In the genomic region with DNA sequence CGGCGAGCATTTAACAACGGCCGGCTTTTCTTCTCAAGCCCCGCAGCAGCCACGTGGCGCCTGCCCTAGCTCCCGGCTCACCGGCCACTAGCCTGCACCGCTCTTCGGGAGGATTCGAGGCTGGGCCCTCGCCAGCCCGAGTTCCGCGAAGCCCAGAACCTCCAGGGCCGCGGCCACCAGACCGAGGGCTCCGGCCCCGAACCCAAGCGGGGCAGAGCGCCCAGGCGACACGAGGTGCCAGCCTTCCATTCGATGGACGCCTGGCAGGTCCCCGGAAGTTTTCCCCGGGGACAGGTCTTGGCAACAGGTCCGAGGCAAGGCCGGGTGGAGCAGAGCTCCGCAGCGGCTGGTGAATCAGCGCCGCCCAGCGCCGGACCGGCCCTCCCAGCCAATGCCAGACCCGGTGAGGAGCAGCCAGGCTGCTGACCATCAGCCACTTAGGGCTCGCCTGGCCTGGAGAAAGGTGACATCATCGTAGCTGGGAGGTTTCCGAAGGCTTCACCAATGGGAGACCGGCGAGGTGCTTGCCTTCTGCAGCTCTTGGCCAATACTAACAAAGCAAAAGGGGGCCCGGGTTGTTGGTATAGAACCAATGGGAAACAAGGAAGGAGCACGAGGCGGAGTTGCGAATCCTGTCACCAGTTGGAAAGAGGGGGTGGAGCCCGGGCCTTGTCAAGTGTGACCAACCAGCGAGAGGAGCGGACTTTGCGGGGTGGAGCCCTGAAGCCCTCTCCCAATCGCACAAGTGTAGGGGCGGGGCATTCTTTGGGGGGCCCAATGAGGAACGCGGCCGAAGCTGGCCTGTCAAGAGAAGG, we compare ENCODE assay signal across 8 cellular contexts. TPM values are rescaled to one million over a fixed set of nuclear protein-coding genes. Genes with fewer than 3 reads are reported as not detected.
DNase-seq lines count a peak whose midpoint lies in the region; ATAC-seq, FAIRE-seq and TF ChIP-seq lines count a peak whose summit lies in the region.

No MANE protein-coding gene starts in this region.

- DNase-seq in AG04449 (ENCODE audit: low read depth, low spot score) (peak; percentile 100), NCI-H2196 (lab: John Stamatoyannopoulos, UW; ENCODE audit: unreplicated experiment) (peak; percentile 95), WERI-Rb-1 (peak; percentile 100), bronchial epithelial cell (ENCODE audit: low read depth) (peak; percentile 100), iPS-NIHi11 (ENCODE audit: low spot score) (peak; percentile 98), small intestine (peak; percentile 100)

- CTCF ChIA-PET in AG04449 (lab: Yijun Ruan, JAX) = interaction anchor here (0.7 to 4.8 kb wide), 29 partner anchors 13 to 703 kb away, joined by 3 to 146 read pairs (median 4); partner anchors contain the start of genes FAM136A, PCBP1, PCYOX1 and SNRNP27

- ATAC-seq in GM18868 (IDR thresholded peaks at IDR 0.05; ENCODE audit: unreplicated experiment) (peak; percentile 87), HG03108 (IDR thresholded peaks at IDR 0.05; ENCODE audit: unreplicated experiment) (peak; percentile 87)

- POLR2A ChIA-PET in AG04449 (lab: Yijun Ruan, JAX) = interaction anchor here (0.5 to 2.6 kb wide), 32 partner anchors 17 to 379 kb away, joined by 3 to 23 read pairs (median 4); partner anchors contain the start of genes ANXA4, C2orf42, PCBP1 and PCYOX1

- no peaks in the 10 kb centered on the region for H3K9me3 ChIP-seq in WERI-Rb-1 (ENCODE audit: severe bottlenecking)
- H3K9me3 ChIP-seq in small intestine (ENCODE audit: control insufficient read depth, low read depth) = no peaks in the 10 kb centered on the region

- H3K27ac ChIP-seq in WERI-Rb-1 = peak overlapping the region; percentile 87
- H3K27ac ChIP-seq in small intestine (ENCODE audit: low read depth in 1 of 2, low read length in 1 of 2) = peak overlapping the region; percentile 90 to 95

- H3K36me3 ChIP-seq in WERI-Rb-1 (peaks cover 24% of the 10 kb centered on the region), bronchial epithelial cell (ENCODE audit: control insufficient read depth, insufficient read depth, low read length) (peaks cover 1% of the 10 kb centered on the region), small intestine (ENCODE audit: control insufficient read depth in 2 of 2, insufficient read depth in 2 of 2, low read length in 2 of 2) (peaks cover 0 to 2% of the 10 kb centered on the region in 2 donors)

- H3K27me3 ChIP-seq in WERI-Rb-1 (ENCODE audit: insufficient read depth, low read depth, severe bottlenecking) (no peaks in the 10 kb centered on the region), bronchial epithelial cell (ENCODE audit: control insufficient read depth, insufficient read depth, low read length) (no peaks in the 10 kb centered on the region), small intestine (ENCODE audit: control insufficient read depth in 2 of 2, insufficient read depth in 2 of 2, low read length in 2 of 2) (no peaks in the 10 kb centered on the region)

- no peaks in the 10 kb centered on the region for H3K4me1 ChIP-seq in small intestine (ENCODE audit: control insufficient read depth in 2 of 2, insufficient read depth in 1 of 2, low read depth in 1 of 2, low read length in 1 of 2)

- WGBS in small intestine, 3 donors = 0% methylated on average over 54 to 57 of the region's 57 CpGs

- TF ChIP-seq CTCF in AG04449 (IDR thresholded peaks at IDR 0.05; ENCODE audit: insufficient read depth, low read length, missing control alignments) = peak; percentile 46
- TF ChIP-seq CTCF in WERI-Rb-1 (IDR thresholded peaks at IDR 0.05; ENCODE audit: low read depth, low read length) = peak; percentile 63
- TF ChIP-seq CTCF in bronchial epithelial cell (IDR thresholded peaks at IDR 0.05; ENCODE audit: insufficient read depth, low read length, severe bottlenecking) = no peak

- FAIRE-seq in bronchial epithelial cell (lab: Jason Lieb, UNC) (peak; percentile 55), small intestine (lab: Jason Lieb, UNC) (peak; percentile 98)

- peak overlapping the region; percentile 80 for H3K4me3 ChIP-seq in AG04449 (ENCODE audit: low read depth, low read length)
- H3K4me3 ChIP-seq in WERI-Rb-1 (ENCODE audit: low read depth, low read length) = peak overlapping the region; percentile 82
- H3K4me3 ChIP-seq in bronchial epithelial cell (ENCODE audit: low read depth, low read length) = peak overlapping the region; percentile 93
- peak overlapping the region; percentile 80 to 87 for H3K4me3 ChIP-seq in small intestine (ENCODE audit: low read depth in 1 of 2, low read length in 2 of 2)

RNA-seq across cellular contexts. Expression of gene MXD1, which starts 0.5 kb away (rescaled TPM):
- total RNA-seq in bronchial epithelial cell = 30.5 and 45.4 TPM in 2 replicates
- 10 to 100 TPM in 2 of 3 donors, 1 to 10 TPM in 1; 7.4 to 36.2 (median 35.6) TPM for polyA plus RNA-seq in small intestine

RNA-seq across cellular contexts. Expression of gene SNRNP27, which starts 20.7 kb away (rescaled TPM):
- total RNA-seq in bronchial epithelial cell = 22.9 and 30.5 TPM in 2 replicates
- polyA plus RNA-seq in small intestine = 10 to 100 TPM; 39.8 to 42.4 (median 40.0) TPM

RNA-seq across cellular contexts. Expression of gene ASPRV1, which starts 47.0 kb away (rescaled TPM):
- total RNA-seq in bronchial epithelial cell = 0.26 and 0.38 TPM in 2 replicates
- 1 to 10 TPM; 1.5 to 3.5 (median 3.1) TPM for polyA plus RNA-seq in small intestine

Comparison
In these comparisons a context has a peak if more than half of its experiments do, and no peak if none do; other contexts are left out.
1. Peak in every context shown above with its lines: DNase-seq, ATAC-seq, H3K4me3 ChIP-seq and H3K27ac ChIP-seq.